In the genomic region with DNA sequence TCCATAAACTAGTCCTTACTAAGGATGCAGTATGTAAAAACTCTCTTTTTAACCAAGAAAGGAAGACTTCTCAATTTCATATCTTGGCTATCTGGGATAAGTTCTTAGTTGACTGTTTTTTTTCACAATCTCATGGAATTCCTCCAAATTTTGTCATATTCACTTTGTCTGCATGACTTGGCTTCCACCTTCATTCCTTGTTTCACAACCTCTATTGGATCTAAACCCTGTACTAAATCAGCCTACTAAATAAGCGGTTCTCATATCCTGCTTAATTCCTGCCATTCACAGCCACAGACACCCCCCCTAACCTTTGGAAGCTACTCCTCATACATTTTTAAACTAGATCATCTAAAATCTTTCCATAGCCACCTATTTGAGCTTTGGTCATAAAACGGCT, we compare ENCODE assay signal across 18 cellular contexts.
DNase-seq lines count a peak whose midpoint lies in the region; ATAC-seq and TF ChIP-seq lines count a peak whose summit lies in the region.
"Had no signal": no experiment of that assay in that cellular context is flagged by ENCODE, and none has a peak within 500 bp of the region (broad histone marks: within the 10 kb centered on the region; RNA-seq: fewer than 3 reads in every experiment).

No MANE protein-coding gene starts in this region.

- peaks cover 16% of the 10 kb centered on the region for H3K9me3 Mint-ChIP-seq in chondrocyte (ENCODE audit: low read depth)

- no peak overlapping the region for H3K4me3 Mint-ChIP-seq in chondrocyte (ENCODE audit: unreplicated experiment)
- H3K4me3 Mint-ChIP-seq: IgD-negative memory B cell had no signal

- no peaks in the 10 kb centered on the region for H3K27me3 Mint-ChIP-seq in chondrocyte (ENCODE audit: low read depth)
- H3K27me3 Mint-ChIP-seq: IgD-negative memory B cell had no signal

- peak; percentile 24 for DNase-seq in AG09319 (ENCODE audit: extremely low read depth, low read depth)
- peak; percentile 19 for DNase-seq in GM04504 (ENCODE audit: low read depth)
- peak; percentile 87 for DNase-seq in fibroblast of gingiva (ENCODE audit: low read depth)
- DNase-seq in omental fat pad (ENCODE audit: low spot score), result no peak
- no peak for DNase-seq in chondrocyte (ENCODE audit: low spot score)
- DNase-seq in activated gamma-delta T cell treated with Interleukin-2 at 50 U/mL for 16 hours, result no peak
- no peak for DNase-seq in NCI-H446 (lab: John Stamatoyannopoulos, UW)
- DNase-seq: Caco-2, HCEC 1CT, NCI-H1105, NCI-H1694, NCI-H2107, NCI-H2227 treated with DMSO at 0.1 percent for 48 hours, NCI-H524 treated with DMSO at 0.1 percent for 48 hours, SIG-M5 had no signal

- no peaks in the 10 kb centered on the region for H3K36me3 Mint-ChIP-seq in chondrocyte (ENCODE audit: low read depth)
- H3K36me3 Mint-ChIP-seq: IgD-negative memory B cell had no signal

- H3K27ac Mint-ChIP-seq in chondrocyte (ENCODE audit: unreplicated experiment), result no peak overlapping the region

- ATAC-seq in omental fat pad (ENCODE audit: low FRiP score), result peak; percentile 68
- ATAC-seq in HG03108 (IDR thresholded peaks at IDR 0.05; ENCODE audit: unreplicated experiment), result no peak
- ATAC-seq: A549 had no signal

- H3K4me1 Mint-ChIP-seq in chondrocyte (ENCODE audit: low read depth), result no peaks in the 10 kb centered on the region
- H3K4me1 Mint-ChIP-seq: IgD-negative memory B cell had no signal

- TF ChIP-seq CTCF in AG09319 (IDR thresholded peaks at IDR 0.05; ENCODE audit: low read depth, low read length), result no peak
- no peak for TF ChIP-seq CTCF in omental fat pad (IDR thresholded peaks at IDR 0.05)
- TF ChIP-seq CTCF in chondrocyte (IDR thresholded peaks at IDR 0.05), result no peak

Comparison
In these comparisons a context has a peak if more than half of its experiments do, and no peak if none do; other contexts are left out.
1. DNase-seq: peak in AG09319 (single experiment), GM04504 (single experiment) and fibroblast of gingiva (single experiment); none in omental fat pad (single experiment), chondrocyte (single experiment), activated gamma-delta T cell treated with Interleukin-2 at 50 U/mL for 16 hours (single experiment) and NCI-H446 (0 of 2).